ENCODE assay signal across 6 cellular contexts in the genomic region with DNA sequence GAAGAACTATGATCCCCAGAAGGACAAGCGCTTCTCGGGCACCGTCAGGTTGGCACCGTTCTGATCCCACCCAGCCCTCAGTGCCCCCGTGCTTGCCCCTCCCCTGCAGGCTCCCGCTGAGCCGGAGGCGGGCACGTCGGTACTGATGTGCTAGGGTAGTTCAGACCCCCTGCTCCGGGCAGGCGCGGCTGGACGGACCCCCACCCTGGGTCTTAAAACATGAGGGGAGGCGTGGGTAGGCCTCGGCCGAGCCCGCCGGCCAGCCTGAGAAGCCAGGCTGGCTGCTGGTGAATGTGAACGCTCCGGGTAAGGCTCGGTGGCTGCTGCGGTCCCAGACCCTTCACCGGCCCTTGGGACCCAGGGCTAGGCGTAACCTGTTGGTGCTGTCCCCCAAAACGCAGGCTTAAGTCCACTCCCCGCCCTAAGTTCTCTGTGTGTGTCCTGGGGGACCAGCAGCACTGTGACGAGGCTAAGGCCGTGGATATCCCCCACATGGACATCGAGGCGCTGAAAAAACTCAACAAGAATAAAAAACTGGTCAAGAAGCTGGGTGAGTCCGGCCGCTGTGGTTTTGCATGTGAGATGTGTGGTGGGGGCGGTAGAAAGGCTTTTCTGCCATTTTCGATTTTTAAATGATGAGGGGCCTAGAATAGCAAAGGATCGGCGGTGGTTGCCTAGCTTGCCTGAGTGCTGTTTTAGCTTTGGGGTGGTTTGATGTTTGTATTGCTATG. TPM values are rescaled to one million over a fixed set of nuclear protein-coding genes. Genes with fewer than 3 reads are reported as not detected.
A peak's percentile ranks its signal among the peaks of the same experiment; 100 is the strongest.
DNase-seq lines count a peak whose midpoint lies in the region; ATAC-seq and FAIRE-seq lines count a peak whose summit lies in the region.

No MANE protein-coding gene starts in this region.

- peak overlapping the region; percentile 8 for H2BK5ac ChIP-seq in mesendoderm (ENCODE audit: low read length)

- H3K56ac ChIP-seq in mesendoderm (ENCODE audit: low read length), result peak overlapping the region; percentile 95

- peak overlapping the region; percentile 89 for H3K27ac ChIP-seq in mesendoderm (ENCODE audit: low read depth, low read length)

- H3K9ac ChIP-seq in mesendoderm (ENCODE audit: low read length), result peak overlapping the region; percentile 92

- peak overlapping the region; percentile 48 for H3K4ac ChIP-seq in mesendoderm (ENCODE audit: low read depth, low read length)

- peaks cover 77% of the 10 kb centered on the region for H3K36me3 Mint-ChIP-seq in activated T-helper 2 cell treated with anti-CD3 and anti-CD28 coated beads, Interferon-gamma antibody, Interleukin-2, Interleukin-4, amounts not matched to agents 10 μg/mL and 5 μg/mL and 100 μg/mL, durations not matched to agents 14 hours and 24 hours and 36 hours (ENCODE audit: low read depth)

- H3K4me3 ChIP-seq in mesendoderm (ENCODE audit: low read length), result peak overlapping the region; percentile 50

- H3K4me1 Mint-ChIP-seq in activated T-helper 2 cell treated with anti-CD3 and anti-CD28 coated beads, Interferon-gamma antibody, Interleukin-2, Interleukin-4, amounts not matched to agents 10 μg/mL and 5 μg/mL and 100 μg/mL, durations not matched to agents 14 hours and 24 hours and 36 hours (ENCODE audit: low read depth), result peaks cover 24% of the 10 kb centered on the region

- H3K4me1 ChIP-seq in mesendoderm (ENCODE audit: control insufficient read depth, low read depth, low read length), result peaks cover 3% of the 10 kb centered on the region

- peak overlapping the region; percentile 92 for H3K23ac ChIP-seq in mesendoderm (ENCODE audit: low read length)

- peak overlapping the region; percentile 12 for H2AK5ac ChIP-seq in mesendoderm (ENCODE audit: low read length)

- H2BK15ac ChIP-seq in mesendoderm (replicated peaks; ENCODE audit: low read depth), result no peak overlapping the region

- H2BK120ac ChIP-seq in mesendoderm (ENCODE audit: low read depth, low read length), result no peak overlapping the region

- H3K27me3 ChIP-seq in mesendoderm (ENCODE audit: insufficient read depth, low read length, poor library complexity), result no peaks in the 10 kb centered on the region

- no peaks in the 10 kb centered on the region for H3K9me3 Mint-ChIP-seq in activated T-helper 2 cell treated with anti-CD3 and anti-CD28 coated beads, Interferon-gamma antibody, Interleukin-2, Interleukin-4, amounts not matched to agents 10 μg/mL and 5 μg/mL and 100 μg/mL, durations not matched to agents 14 hours and 24 hours and 36 hours

- H3K36me3 ChIP-seq in mesendoderm (ENCODE audit: control insufficient read depth, insufficient read depth, low read length), result peaks cover 21% of the 10 kb centered on the region

- ATAC-seq in HG02642 (IDR thresholded peaks at IDR 0.05; ENCODE audit: poor library complexity, unreplicated experiment) (peak; percentile 8), GM18511 (IDR thresholded peaks at IDR 0.05; ENCODE audit: unreplicated experiment) (no peak)

- H3K18ac ChIP-seq in mesendoderm (ENCODE audit: low read length), result peak overlapping the region; percentile 43

- no peak overlapping the region for H4K8ac ChIP-seq in mesendoderm (ENCODE audit: low read depth, low read length)

- no CpG with 5 or more reads among the region's 37 CpGs for WGBS in mesendoderm (ENCODE audit: extremely low coverage, insufficient coverage, low lambda C conversion rate)

- H3K4me3 Mint-ChIP-seq in activated T-helper 2 cell treated with anti-CD3 and anti-CD28 coated beads, Interferon-gamma antibody, Interleukin-2, Interleukin-4, amounts not matched to agents 10 μg/mL and 5 μg/mL and 100 μg/mL, durations not matched to agents 14 hours and 24 hours and 36 hours (ENCODE audit: low read depth), result peak overlapping the region; percentile 91

- peak overlapping the region; percentile 98 for H3K27ac Mint-ChIP-seq in activated T-helper 2 cell treated with anti-CD3 and anti-CD28 coated beads, Interferon-gamma antibody, Interleukin-2, Interleukin-4, amounts not matched to agents 10 μg/mL and 5 μg/mL and 100 μg/mL, durations not matched to agents 14 hours and 24 hours and 36 hours

- no peaks in the 10 kb centered on the region for H3K27me3 Mint-ChIP-seq in activated T-helper 2 cell treated with anti-CD3 and anti-CD28 coated beads, Interferon-gamma antibody, Interleukin-2, Interleukin-4, amounts not matched to agents 10 μg/mL and 5 μg/mL and 100 μg/mL, durations not matched to agents 14 hours and 24 hours and 36 hours (ENCODE audit: low read depth)

- peak overlapping the region; percentile 62 for H3K4me2 ChIP-seq in mesendoderm (ENCODE audit: low read length)

- no peak for FAIRE-seq in urothelium cell line (lab: Jason Lieb, UNC)

- no peak for DNase-seq in activated T-helper 2 cell treated with anti-CD3 and anti-CD28 coated beads, Interferon-gamma antibody, Interleukin-2, Interleukin-4, amounts not matched to agents 10 μg/mL and 5 μg/mL and 100 μg/mL, durations not matched to agents 14 hours and 24 hours and 36 hours (ENCODE audit: low spot score)
- DNase-seq in mesendoderm (no peak), RPMI8226 (no peak), urothelium cell line (ENCODE audit: low spot score) (no peak)

- H3K79me1 ChIP-seq in mesendoderm (ENCODE audit: low read length), result peaks cover 5% of the 10 kb centered on the region

- no peak overlapping the region for H4K5ac ChIP-seq in mesendoderm (ENCODE audit: low read length)

- peaks cover 29% of the 10 kb centered on the region for H3K79me2 ChIP-seq in mesendoderm (ENCODE audit: control insufficient read depth, insufficient read depth, low read length)

- intact Hi-C loops in activated T-helper 2 cell treated with anti-CD3 and anti-CD28 coated beads, Interferon-gamma antibody, Interleukin-2, Interleukin-4, amounts not matched to agents 10 μg/mL and 5 μg/mL and 100 μg/mL, durations not matched to agents 14 hours and 24 hours and 36 hours (cut with micrococcal nuclease), result loop anchor here (1.0 kb wide), 3 partner anchors 17 to 167 kb away; a partner anchor contains a TSS

RNA-seq across cellular contexts. Expression of a gene that starts 0.9 kb away (rescaled TPM):
- total RNA-seq in activated T-helper 2 cell treated with anti-CD3 and anti-CD28 coated beads, Interferon-gamma antibody, Interleukin-2, Interleukin-4, amounts not matched to agents 10 μg/mL and 5 μg/mL and 100 μg/mL, durations not matched to agents 14 hours and 24 hours and 36 hours, result 1,727 and 1,773 TPM in 2 replicates
- 2,328 TPM for polyA plus RNA-seq in mesendoderm (2013, experiment 1 of 2)
- 2,329 TPM for polyA plus RNA-seq in mesendoderm (2013, experiment 2 of 2)

RNA-seq across cellular contexts. Expression of a gene that starts 17.0 kb away (rescaled TPM):
- 20.6 and 21.1 TPM in 2 replicates for total RNA-seq in activated T-helper 2 cell treated with anti-CD3 and anti-CD28 coated beads, Interferon-gamma antibody, Interleukin-2, Interleukin-4, amounts not matched to agents 10 μg/mL and 5 μg/mL and 100 μg/mL, durations not matched to agents 14 hours and 24 hours and 36 hours
- polyA plus RNA-seq in mesendoderm (2013, experiment 1 of 2), result 6.7 TPM
- 6.7 TPM for polyA plus RNA-seq in mesendoderm (2013, experiment 2 of 2)

RNA-seq across cellular contexts. Expression of a gene that starts 27.7 kb away (rescaled TPM):
- 1.8 and 2.0 TPM in 2 replicates for total RNA-seq in activated T-helper 2 cell treated with anti-CD3 and anti-CD28 coated beads, Interferon-gamma antibody, Interleukin-2, Interleukin-4, amounts not matched to agents 10 μg/mL and 5 μg/mL and 100 μg/mL, durations not matched to agents 14 hours and 24 hours and 36 hours
- polyA plus RNA-seq in mesendoderm (2013, experiment 1 of 2), result 37.1 TPM
- 36.3 TPM for polyA plus RNA-seq in mesendoderm (2013, experiment 2 of 2)

RNA-seq across cellular contexts. Expression of a gene that starts 43.6 kb away (rescaled TPM):
- total RNA-seq in activated T-helper 2 cell treated with anti-CD3 and anti-CD28 coated beads, Interferon-gamma antibody, Interleukin-2, Interleukin-4, amounts not matched to agents 10 μg/mL and 5 μg/mL and 100 μg/mL, durations not matched to agents 14 hours and 24 hours and 36 hours, result not detected in 2 replicates
- 2.2 TPM for polyA plus RNA-seq in mesendoderm (2013, experiment 1 of 2)
- polyA plus RNA-seq in mesendoderm (2013, experiment 2 of 2), result 2.8 TPM
